Comparison of ENCODE assay signal across 11 cellular contexts in genomic region chr15:66014639-66015182, GRCh38.
DNase-seq lines count a peak whose midpoint lies in the region; ATAC-seq, FAIRE-seq and TF ChIP-seq lines count a peak whose summit lies in the region.
"Had no signal": no experiment of that assay in that cellular context is flagged by ENCODE, and none has a peak within 500 bp of the region (broad histone marks: within the 10 kb centered on the region; RNA-seq: fewer than 3 reads in every experiment).

No MANE protein-coding gene starts in this region.

- no peaks in the 10 kb centered on the region for H3K79me2 ChIP-seq in Karpas-422 (ENCODE audit: low read length)
- no peaks in the 10 kb centered on the region for H3K79me2 ChIP-seq in K562 (ENCODE audit: control insufficient read depth, insufficient read depth, low read length)
- no peaks in the 10 kb centered on the region for H3K79me2 ChIP-seq in trophoblast cell (ENCODE audit: control insufficient read depth, insufficient read depth, low read length, poor library complexity)

- FAIRE-seq in K562 (lab: Jason Lieb, UNC): no peak

- no peak overlapping the region for H4K8ac ChIP-seq in trophoblast cell (ENCODE audit: low read depth, low read length)

- no peaks in the 10 kb centered on the region for H3K9me1 ChIP-seq in K562 (ENCODE audit: control insufficient read depth, insufficient read depth, low read length)

- peak overlapping the region; percentile 19; the same call in 1 of the 2 replicates for H3K9ac ChIP-seq in Karpas-422 (ENCODE audit: low read length)
- no peak overlapping the region for H3K9ac ChIP-seq in K562 (ENCODE audit: insufficient read depth in 1 of 2, low read depth in 2 of 2, low read length in 2 of 2)
- H3K9ac ChIP-seq in trophoblast cell (ENCODE audit: low read length): peak overlapping the region; percentile 15

- TF ChIP-seq RAD21 in K562 (CRISPR knock-in tag; conservative IDR thresholded peaks at IDR 0.05 in 1 of 2, IDR thresholded peaks at IDR 0.05 in 1 of 2): no peak

- H2BK5ac ChIP-seq in trophoblast cell (ENCODE audit: low read depth, low read length, poor library complexity): no peak overlapping the region

- H3K27ac ChIP-seq in Karpas-422 (ENCODE audit: low read length) (peak overlapping the region; percentile 12; the same call in 1 of the 2 replicates), K562 (ENCODE audit: extremely low read depth, low read depth, low read length) (no peak overlapping the region), trophoblast cell (ENCODE audit: low read depth, low read length) (no peak overlapping the region), SJCRH30 (no peak overlapping the region)

- no peak overlapping the region for H3K4me3 ChIP-seq in Karpas-422 (ENCODE audit: low read length)
- H3K4me3 ChIP-seq in K562: no peak overlapping the region
- H3K4me3 ChIP-seq in trophoblast cell (ENCODE audit: low read depth, low read length): no peak overlapping the region
- no peak overlapping the region for H3K4me3 ChIP-seq in SJCRH30

- no peak overlapping the region for H2AK5ac ChIP-seq in trophoblast cell (ENCODE audit: low read length)

- TF ChIP-seq EP300 in K562 (IDR thresholded peaks at IDR 0.05; ENCODE audit: low read length): no peak

- DNase-seq in Karpas-422 (peak; percentile 74), NOMO-1 treated with DMSO at 0.1 percent for 48 hours (lab: John Stamatoyannopoulos, UW; ENCODE audit: unreplicated experiment) (peak; percentile 89), K562 (ENCODE audit: extremely low read depth in 1 of 4, low spot score in 3 of 4) (no peak), trophoblast cell (no peak), H4 (ENCODE audit: low spot score) (no peak), SJCRH30 (no peak), GOT3 (lab: John Stamatoyannopoulos, UW) (no peak), NCI-H2196 treated with DMSO at 0.1 percent for 48 hours (lab: John Stamatoyannopoulos, UW; ENCODE audit: unreplicated experiment) (no peak)
- DNase-seq: H9, NCI-H1048, NCI-H774 had no signal

- H2BK12ac ChIP-seq in trophoblast cell (ENCODE audit: low read length): no peak overlapping the region

- H3K4ac ChIP-seq in trophoblast cell (ENCODE audit: low read depth, low read length): no peak overlapping the region

- no TSS peak for BruUV-seq in K562 (replicated peaks; lab: Mats Ljungman, UMichigan)

- H3K9me3 ChIP-seq in Karpas-422 (ENCODE audit: low read length): no peaks in the 10 kb centered on the region
- H3K9me3 ChIP-seq in K562 (replicated peaks; ENCODE audit: control insufficient read depth, insufficient read depth, low read depth, low read length): no peaks in the 10 kb centered on the region
- H3K9me3 ChIP-seq in trophoblast cell (ENCODE audit: insufficient read depth, low read depth, low read length): no peaks in the 10 kb centered on the region
- H3K9me3 ChIP-seq in SJCRH30 (replicated peaks): no peaks in the 10 kb centered on the region

- H2AFZ ChIP-seq in Karpas-422 (ENCODE audit: low read length): no peak overlapping the region
- no peak overlapping the region for H2AFZ ChIP-seq in K562 (ENCODE audit: low read depth, low read length)
- no peak overlapping the region for H2AFZ ChIP-seq in trophoblast cell (ENCODE audit: insufficient read depth, low read length, poor library complexity)

- H3K79me1 ChIP-seq in trophoblast cell (ENCODE audit: low read length): no peaks in the 10 kb centered on the region

- CTCF ChIA-PET in K562 (lab: Yijun Ruan, JAX; ENCODE audit: low intra/inter-chr PET ratio): no interaction called here

- H3K27me3 ChIP-seq in Karpas-422 (ENCODE audit: low read length) (no peaks in the 10 kb centered on the region), K562 (ENCODE audit: control insufficient read depth in 2 of 2, insufficient read depth in 2 of 2, low read length in 2 of 2) (peaks cover 6 to 19% of the 10 kb centered on the region in 2 experiments; a peak in 4 of 5 replicates), trophoblast cell (ENCODE audit: insufficient read depth, low read length) (no peaks in the 10 kb centered on the region), SJCRH30 (no peaks in the 10 kb centered on the region)

- H3K36me3 ChIP-seq in Karpas-422 (ENCODE audit: insufficient read depth, low read length) (no peaks in the 10 kb centered on the region), K562 (ENCODE audit: control insufficient read depth, insufficient read depth, low read length) (no peaks in the 10 kb centered on the region), trophoblast cell (ENCODE audit: control insufficient read depth in 1 of 2, insufficient read depth in 2 of 2, low read length in 2 of 2) (no peaks in the 10 kb centered on the region), SJCRH30 (no peaks in the 10 kb centered on the region)

- no peaks in the 10 kb centered on the region for H3K9me2 ChIP-seq in Karpas-422 (replicated peaks; ENCODE audit: insufficient read depth, low read length)

- H3K23ac ChIP-seq in trophoblast cell (ENCODE audit: low read length): no peak overlapping the region

- H3K18ac ChIP-seq in trophoblast cell (ENCODE audit: low read length): no peak overlapping the region

- 1% methylated on average over 8 of the region's 8 CpGs for WGBS in K562 (ENCODE audit: insufficient coverage, low coverage, missing lambda C conversion rate)
- no CpG with 5 or more reads among the region's 8 CpGs for WGBS in trophoblast cell (ENCODE audit: extremely low coverage, insufficient coverage, insufficient read length)

- intact Hi-C loops in K562 (cut with micrococcal nuclease): no loop called here

- no peak overlapping the region for H4K91ac ChIP-seq in trophoblast cell (ENCODE audit: low read depth, low read length)

- POLR2A ChIA-PET in K562 (lab: Yijun Ruan, JAX): interaction anchor here (0.7 kb wide), 1 partner anchor 47 kb away, joined by 3 read pairs; no protein-coding TSS in a partner anchor

- no peak for ATAC-seq in K562

- in situ Hi-C loops in K562 (cut with MboI): no loop called here

- no peak for TF ChIP-seq CTCF in K562 (IDR thresholded peaks at IDR 0.05 in 2 of 3, conservative IDR thresholded peaks at IDR 0.05 in 1 of 3; ENCODE audit: insufficient read depth in 2 of 3, low read depth in 1 of 3, low read length in 3 of 3)

- TF ChIP-seq POLR2A in K562 (conservative IDR thresholded peaks at IDR 0.05): no peak

- H3K14ac ChIP-seq in trophoblast cell (ENCODE audit: low read length): no peak overlapping the region

- no peaks in the 10 kb centered on the region for H4K20me1 ChIP-seq in Karpas-422 (ENCODE audit: insufficient read depth, low read depth, low read length)
- no peaks in the 10 kb centered on the region; the same call in 1 of the 2 replicates for H4K20me1 ChIP-seq in K562 (replicated peaks; ENCODE audit: control insufficient read depth, insufficient read depth, low read length)

- no peak overlapping the region for H4K12ac ChIP-seq in trophoblast cell (ENCODE audit: low read depth, low read length)

- H3K4me2 ChIP-seq in Karpas-422 (ENCODE audit: low read depth, low read length, poor library complexity, severe bottlenecking): peak overlapping the region; percentile 49
- H3K4me2 ChIP-seq in K562 (ENCODE audit: insufficient read depth, low read length): no peak overlapping the region
- H3K4me2 ChIP-seq in trophoblast cell (ENCODE audit: low read length): no peak overlapping the region

- peaks cover 24% of the 10 kb centered on the region for H3K4me1 ChIP-seq in Karpas-422 (ENCODE audit: low read length)
- no peaks in the 10 kb centered on the region for H3K4me1 ChIP-seq in K562 (replicated peaks in 1 of 2; ENCODE audit: control insufficient read depth in 2 of 2, insufficient read depth in 2 of 2, low read length in 2 of 2)
- no peaks in the 10 kb centered on the region for H3K4me1 ChIP-seq in trophoblast cell (ENCODE audit: control insufficient read depth in 1 of 2, insufficient read depth in 2 of 2, low read length in 2 of 2)
- H3K4me1 ChIP-seq in SJCRH30: no peaks in the 10 kb centered on the region

- no peak overlapping the region for H2BK120ac ChIP-seq in trophoblast cell (ENCODE audit: insufficient read depth, low read length, poor library complexity)

TF ChIP-seq in K562, 482 proteins besides CTCF, POLR2A, EP300 and RAD21 (continues in another document):
- TF ChIP-seq BACH1 (tag; IDR thresholded peaks at IDR 0.05): no peak
- TF ChIP-seq RBM22 (IDR thresholded peaks at IDR 0.05; ENCODE audit: low read depth, low read length, poor library complexity, severe bottlenecking): no peak
- no peak for TF ChIP-seq THRB (CRISPR knock-in tag; conservative IDR thresholded peaks at IDR 0.05)
- TF ChIP-seq NCOA4 (IDR thresholded peaks at IDR 0.05; ENCODE audit: partially characterized antibody): no peak
- no peak for TF ChIP-seq GTF2E2 (tag; IDR thresholded peaks at IDR 0.05)
- TF ChIP-seq ZEB2 (IDR thresholded peaks at IDR 0.05): no peak
- no peak for TF ChIP-seq JUND (IDR thresholded peaks at IDR 0.05; ENCODE audit: borderline replicate concordance, low read depth, low read length)
- TF ChIP-seq JUND (tag; IDR thresholded peaks at IDR 0.05; ENCODE audit: borderline replicate concordance, low read depth, low read length): no peak
- TF ChIP-seq HNRNPLL (IDR thresholded peaks at IDR 0.05; ENCODE audit: low read depth, low read length, poor library complexity, severe bottlenecking): no peak
- TF ChIP-seq BRF1 (IDR thresholded peaks at IDR 0.05; ENCODE audit: borderline replicate concordance, extremely low read depth, insufficient read length): no peak
- no peak for TF ChIP-seq ATF1 (CRISPR knock-in tag; IDR thresholded peaks at IDR 0.05)
- TF ChIP-seq ATF1 (tag; IDR thresholded peaks at IDR 0.05): 0 out of 2 replicates have a peak, but pooled peaks have one; percentile 13
- TF ChIP-seq SETDB1 (IDR thresholded peaks at IDR 0.05; ENCODE audit: low read length): no peak
- no peak for TF ChIP-seq POLR3A (IDR thresholded peaks at IDR 0.05; ENCODE audit: borderline replicate concordance, extremely low read depth, insufficient read depth, insufficient read length)
- no peak for TF ChIP-seq FOS (IDR thresholded peaks at IDR 0.05; ENCODE audit: extremely low read depth, insufficient read length)
- TF ChIP-seq NCOA6 (IDR thresholded peaks at IDR 0.05): no peak

Comparison
In these comparisons a context has a peak if more than half of its experiments do, and no peak if none do; other contexts are left out.
1. DNase-seq: peak in Karpas-422 (single experiment) and NOMO-1 treated with DMSO at 0.1 percent for 48 hours (single experiment); none in K562 (0 of 4), trophoblast cell (0 of 2), H4 (single experiment), SJCRH30 (0 of 2), GOT3 (single experiment) and NCI-H2196 treated with DMSO at 0.1 percent for 48 hours (single experiment).
2. H3K9ac ChIP-seq: peak in Karpas-422 (single experiment) and trophoblast cell (single experiment); none in K562 (0 of 2).